In the genomic region with DNA sequence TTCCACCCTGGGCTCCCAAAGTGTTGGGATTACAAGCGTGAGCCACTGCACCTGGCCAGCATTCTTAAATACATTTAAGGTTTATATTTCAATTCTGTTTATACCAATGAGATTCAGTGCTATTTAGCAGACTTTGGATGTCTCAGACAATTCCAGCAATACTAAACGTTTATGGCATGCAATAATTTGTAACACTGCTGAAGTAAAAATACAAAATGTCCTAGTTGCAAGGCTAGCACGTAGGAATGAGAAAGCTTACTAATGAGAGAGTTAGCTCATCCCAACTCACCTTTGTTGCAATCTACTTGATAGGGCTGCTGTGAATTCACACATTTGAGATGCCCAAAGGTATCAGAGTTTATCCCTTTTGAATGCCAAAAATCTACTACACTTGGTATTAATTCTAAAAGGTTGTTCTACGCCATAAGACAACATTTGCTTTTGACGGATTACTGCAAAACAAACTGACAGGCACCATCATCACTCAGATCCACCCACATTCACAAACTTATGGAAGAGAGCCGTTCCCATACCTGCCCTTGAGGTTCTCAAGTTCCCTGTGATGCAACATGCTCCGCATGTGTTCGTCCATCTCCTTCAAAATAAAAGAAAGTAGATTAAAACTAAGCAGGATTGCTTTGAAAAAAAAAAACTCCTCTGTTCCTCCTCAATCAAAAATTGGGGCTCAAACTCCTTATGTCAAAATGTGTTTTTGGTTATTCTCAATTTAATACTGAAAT, we compare ENCODE assay signal across 16 cellular contexts. TPM values are rescaled to one million over a fixed set of nuclear protein-coding genes. Genes with fewer than 3 reads are reported as not detected.
DNase-seq lines count a peak whose midpoint lies in the region; ATAC-seq and TF ChIP-seq lines count a peak whose summit lies in the region.
"Had no signal": no experiment of that assay in that cellular context is flagged by ENCODE, and none has a peak within 500 bp of the region (broad histone marks: within the 10 kb centered on the region; RNA-seq: fewer than 3 reads in every experiment).

No MANE protein-coding gene starts in this region.

- H3F3A ChIP-seq in GM23338 (replicated peaks; ENCODE audit: low read depth): no peaks in the 10 kb centered on the region

- H3K27me3 ChIP-seq in GM23338 (ENCODE audit: insufficient read depth) (no peaks in the 10 kb centered on the region), esophagus muscularis mucosa (no peaks in the 10 kb centered on the region), transverse colon (no peaks in the 10 kb centered on the region), Karpas-422 (ENCODE audit: low read length) (no peaks in the 10 kb centered on the region)
- H3K27me3 ChIP-seq: BLaER1 had no signal

- H3K9me3 ChIP-seq in esophagus muscularis mucosa (no peaks in the 10 kb centered on the region), transverse colon (no peaks in the 10 kb centered on the region), Karpas-422 (ENCODE audit: low read length) (no peaks in the 10 kb centered on the region)
- H3K9me3 ChIP-seq: BLaER1, Caco-2 had no signal

- H3K27ac Mint-ChIP-seq in GM23338: peak overlapping the region; percentile 4; the same call in 1 of the 2 replicates
- H3K27ac Mint-ChIP-seq in memory B cell: peak overlapping the region; percentile 74
- H3K27ac Mint-ChIP-seq: HFFc6 had no signal

- H3K9me2 ChIP-seq in GM23338 (ENCODE audit: insufficient read depth) (no peaks in the 10 kb centered on the region), Karpas-422 (replicated peaks; ENCODE audit: insufficient read depth, low read length) (no peaks in the 10 kb centered on the region)

- H3K4me1 ChIP-seq in GM23338 (ENCODE audit: insufficient read depth) (no peaks in the 10 kb centered on the region), esophagus muscularis mucosa (peaks cover 8 to 50% (median 40%) of the 10 kb centered on the region in 4 donors), transverse colon (peaks cover 0 to 12% (median 5%) of the 10 kb centered on the region in 4 donors), Karpas-422 (ENCODE audit: low read length) (peaks cover 18% of the 10 kb centered on the region)
- H3K4me1 ChIP-seq: Caco-2 had no signal

- H3K36me3 Mint-ChIP-seq in GM23338 (ENCODE audit: low read depth) (peaks cover 5% of the 10 kb centered on the region; the same call in 2 of the 3 replicates), memory B cell (peaks cover 18% of the 10 kb centered on the region)

- in situ Hi-C loops in transverse colon (cut with MboI; ENCODE audit: low pct_ligation_motif_present in 1 of 4, low pct_unique_long_range_greater_than_20kb in 1 of 4, low sequenced_read_pairs in 3 of 4): no loop called here

- H3K4me3 ChIP-seq in GM23338 (no peak overlapping the region), esophagus muscularis mucosa (no peak overlapping the region), transverse colon (no peak overlapping the region), Karpas-422 (ENCODE audit: low read length) (no peak overlapping the region)
- H3K4me3 ChIP-seq: BLaER1 had no signal

- H3K9ac ChIP-seq in Karpas-422 (ENCODE audit: low read length): no peak overlapping the region
- H3K9ac ChIP-seq: BLaER1 had no signal

- H2AFZ ChIP-seq in GM23338 (no peak overlapping the region), Karpas-422 (ENCODE audit: low read length) (no peak overlapping the region)

- H3K4me1 Mint-ChIP-seq in GM23338 (no peaks in the 10 kb centered on the region), memory B cell (peaks cover 2% of the 10 kb centered on the region)

- no peak overlapping the region for H3K4me2 ChIP-seq in GM23338
- no peak overlapping the region for H3K4me2 ChIP-seq in Karpas-422 (ENCODE audit: low read depth, low read length, poor library complexity, severe bottlenecking)
- H3K4me2 ChIP-seq: BLaER1 had no signal

- H3K9me3 Mint-ChIP-seq in GM23338 (no peaks in the 10 kb centered on the region), memory B cell (no peaks in the 10 kb centered on the region)
- H3K9me3 Mint-ChIP-seq: CD8-positive, alpha-beta memory T cell; HFFc6 had no signal

- no peaks in the 10 kb centered on the region; the same call in 1 of the 2 replicates for H4K20me1 ChIP-seq in GM23338 (replicated peaks; ENCODE audit: insufficient read depth)
- H4K20me1 ChIP-seq in Karpas-422 (ENCODE audit: insufficient read depth, low read depth, low read length): no peaks in the 10 kb centered on the region
- H4K20me1 ChIP-seq: BLaER1 had no signal

- H3K27me3 Mint-ChIP-seq in GM23338 (ENCODE audit: insufficient read depth, low read depth, poor library complexity) (peaks cover 3% of the 10 kb centered on the region), memory B cell (no peaks in the 10 kb centered on the region)
- H3K27me3 Mint-ChIP-seq: CD8-positive, alpha-beta memory T cell had no signal

- ATAC-seq in GM23338 (no peak), memory B cell (ENCODE audit: low read depth) (no peak)

- no peak for TF ChIP-seq CTCF in GM23338 (conservative IDR thresholded peaks at IDR 0.05; ENCODE audit: low read depth in 2 of 2)
- no peak for TF ChIP-seq CTCF in esophagus muscularis mucosa (IDR thresholded peaks at IDR 0.05)
- no peak for TF ChIP-seq CTCF in transverse colon (IDR thresholded peaks at IDR 0.05)

- H3K79me2 ChIP-seq in GM23338 (replicated peaks; ENCODE audit: insufficient read depth) (peaks cover 6% of the 10 kb centered on the region; the same call in 1 of the 2 replicates), Karpas-422 (ENCODE audit: low read length) (peaks cover 87% of the 10 kb centered on the region)

- intact Hi-C loops in esophagus muscularis mucosa (cut with DNase I) (no loop called here), transverse colon (cut with DNase I; ENCODE audit: low total_unique reads) (no loop called here)

- TF ChIP-seq POLR2A in esophagus muscularis mucosa (IDR thresholded peaks at IDR 0.05; ENCODE audit: low read depth): no peak
- no peak for TF ChIP-seq POLR2A in transverse colon (IDR thresholded peaks at IDR 0.05)

- TF ChIP-seq EP300 in esophagus muscularis mucosa (IDR thresholded peaks at IDR 0.05) (peak; percentile 39), transverse colon (IDR thresholded peaks at IDR 0.05; ENCODE audit: low read depth) (no peak)

- H3K36me3 ChIP-seq in GM23338 (ENCODE audit: insufficient read depth): no peaks in the 10 kb centered on the region
- peaks cover 3 to 37% (median 17%) of the 10 kb centered on the region in 4 donors for H3K36me3 ChIP-seq in esophagus muscularis mucosa
- H3K36me3 ChIP-seq in transverse colon: peaks cover 0 to 5% (median 0%) of the 10 kb centered on the region in 4 donors
- peaks cover 28% of the 10 kb centered on the region; the same call in 1 of the 2 replicates for H3K36me3 ChIP-seq in Karpas-422 (ENCODE audit: insufficient read depth, low read length)

- H3K4me3 Mint-ChIP-seq in GM23338 (no peak overlapping the region), memory B cell (no peak overlapping the region)
- H3K4me3 Mint-ChIP-seq: CD8-positive, alpha-beta memory T cell; HFFc6 had no signal

- peak overlapping the region; percentile 29; the same call in 1 of the 2 replicates for H3K27ac ChIP-seq in GM23338 (ENCODE audit: low read depth)
- peak overlapping the region; percentile 74 to 83 (median 80) for H3K27ac ChIP-seq in esophagus muscularis mucosa (replicated peaks in 1 of 4)
- peak overlapping the region in 3 of 4 donors; percentile 3 to 50 (median 46) for H3K27ac ChIP-seq in transverse colon
- no peak overlapping the region for H3K27ac ChIP-seq in Karpas-422 (ENCODE audit: low read length)
- H3K27ac ChIP-seq: BLaER1 had no signal

- DNase-seq in GM23338 (ENCODE audit: low spot score) (no peak), esophagus muscularis mucosa (ENCODE audit: extremely low spot score) (no peak), memory B cell (ENCODE audit: low spot score in 2 of 2) (no peak), transverse colon (no peak), Karpas-422 (no peak), globus pallidus (ENCODE audit: low spot score) (no peak)
- DNase-seq in stimulated activated CD4-positive, alpha-beta T cell treated with anti-CD3 and anti-CD28 coated beads, Interleukin-1b, Interleukin-23, amount 100 ng/mL, for 48 hours: no peak
- DNase-seq: 8988T; AML-193; Caco-2; CD8-positive, alpha-beta memory T cell; DND-41; GDM1; HCEC 1CT; HFFc6 had no signal

- 76% methylated on average over 8 of the region's 8 CpGs for WGBS in esophagus muscularis mucosa
- WGBS in transverse colon (ENCODE audit: low coverage in 1 of 2), 2 donors: 68 to 74% methylated on average over 6 to 8 of the region's 8 CpGs

TF ChIP-seq in GM23338, 12 proteins besides CTCF, POLR2A, EP300 and RAD21 (continues in another document):
- TF ChIP-seq STAT1 (IDR thresholded peaks at IDR 0.05; ENCODE audit: unreplicated experiment): no peak
- TF ChIP-seq CREB1 (CRISPR knock-in tag; IDR thresholded peaks at IDR 0.05; ENCODE audit: low read depth): no peak
- TF ChIP-seq, protein P1, sequence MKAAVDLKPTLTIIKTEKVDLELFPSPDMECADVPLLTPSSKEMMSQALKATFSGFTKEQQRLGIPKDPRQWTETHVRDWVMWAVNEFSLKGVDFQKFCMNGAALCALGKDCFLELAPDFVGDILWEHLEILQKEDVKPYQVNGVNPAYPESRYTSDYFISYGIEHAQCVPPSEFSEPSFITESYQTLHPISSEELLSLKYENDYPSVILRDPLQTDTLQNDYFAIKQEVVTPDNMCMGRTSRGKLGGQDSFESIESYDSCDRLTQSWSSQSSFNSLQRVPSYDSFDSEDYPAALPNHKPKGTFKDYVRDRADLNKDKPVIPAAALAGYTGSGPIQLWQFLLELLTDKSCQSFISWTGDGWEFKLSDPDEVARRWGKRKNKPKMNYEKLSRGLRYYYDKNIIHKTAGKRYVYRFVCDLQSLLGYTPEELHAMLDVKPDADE (IDR thresholded peaks at IDR 0.05): no peak
- TF ChIP-seq JUNB (IDR thresholded peaks at IDR 0.05; ENCODE audit: unreplicated experiment): no peak
- no peak for TF ChIP-seq ZNF114 (CRISPR knock-in tag; IDR thresholded peaks at IDR 0.05)
- no peak for TF ChIP-seq ZNF331 (CRISPR knock-in tag; IDR thresholded peaks at IDR 0.05; ENCODE audit: low read depth)

RNA-seq across cellular contexts. Expression of a gene that starts 25.3 kb away (rescaled TPM):
- 46.5 and 48.0 TPM in 2 replicates for total RNA-seq in GM23338 (2014; rRNA removed; shearing (Covaris generic))
- polyA plus RNA-seq in GM23338 (2016; fragmentation: Nextera tagmentation; extraction: Ambion mirVana): 39.6 and 53.7 TPM in 2 replicates
- total RNA-seq in esophagus muscularis mucosa: 100 to 1,000 TPM; 312 to 568 (median 428) TPM
- 10 to 100 TPM; 44.2 to 60.6 (median 50.0) TPM for total RNA-seq in transverse colon
- total RNA-seq in Karpas-422 (2014; rRNA removed; shearing (Covaris generic); ENCODE audit: low replicate concordance): 109 and 144 TPM in 2 replicates

RNA-seq across cellular contexts. Expression of a gene that starts 29.7 kb away (rescaled TPM):
- 75.8 and 88.1 TPM in 2 replicates for total RNA-seq in GM23338 (2014; rRNA removed; shearing (Covaris generic))
- polyA plus RNA-seq in GM23338 (2016; fragmentation: Nextera tagmentation; extraction: Ambion mirVana): 53.5 and 58.8 TPM in 2 replicates
- total RNA-seq in esophagus muscularis mucosa: 10 to 100 TPM; 48.6 to 76.2 (median 55.1) TPM
- total RNA-seq in transverse colon: 100 to 1,000 TPM in 1 of 4 donors, 10 to 100 TPM in 3; 19.9 to 102 (median 70.7) TPM
- total RNA-seq in Karpas-422 (2014; rRNA removed; shearing (Covaris generic); ENCODE audit: low replicate concordance): 115 and 137 TPM in 2 replicates
